Comparison of ENCODE assay signal across 8 cellular contexts in genomic region chr7:28481131-28481926, GRCh38.
DNase-seq lines count a peak whose midpoint lies in the region; ATAC-seq, FAIRE-seq and TF ChIP-seq lines count a peak whose summit lies in the region.

No MANE protein-coding gene starts in this region.

- FAIRE-seq in HepG2 (lab: Jason Lieb, UNC) (no peak), GM12878 (lab: Jason Lieb, UNC) (peak; percentile 56)

- no peak overlapping the region for H3K4me3 ChIP-seq in HepG2 (replicated peaks in 1 of 3; ENCODE audit: insufficient read depth in 1 of 3, low read depth in 2 of 3, low read length in 3 of 3)
- H3K4me3 ChIP-seq in right lobe of liver: no peak overlapping the region
- H3K4me3 ChIP-seq in GM12878: no peak overlapping the region

- CTCF ChIA-PET in HepG2 (lab: Yijun Ruan, JAX; ENCODE audit: low intra/inter-chr PET ratio, low total read pairs) (no interaction called here), GM12878 (lab: Yijun Ruan, JAX) (interaction anchor here (0.7 to 5.4 kb wide), 9 partner anchors 20 to 141 kb away, joined by 3 to 48 read pairs (median 4); partner anchors contain the start of gene CREB5)

- ATAC-seq in HepG2 (no peak), right lobe of liver (no peak), HG03060 (IDR thresholded peaks at IDR 0.05; ENCODE audit: low read depth, unreplicated experiment) (peak; percentile 53), GM12878 (peak; percentile 63)

- BruUV-seq in HepG2 (replicated peaks; lab: Mats Ljungman, UMichigan) (no TSS peak), GM12878 (replicated peaks; lab: Mats Ljungman, UMichigan) (TSS peak; percentile 92)

- in situ Hi-C loops in HepG2 (cut with HindIII; ENCODE audit: extremely low pct_ligation_motif_present, low pct_unique_long_range_greater_than_20kb) (no loop called here), GM12878 (cut with MboI) (loop anchor here (5.0 kb wide), 1 partner anchor 51 kb away; no protein-coding TSS in a partner anchor)

- H3K9ac ChIP-seq in HepG2 (ENCODE audit: insufficient read depth, low read depth, low read length) (no peak overlapping the region), GM12878 (ENCODE audit: control insufficient read depth, insufficient read depth, low read length) (no peak overlapping the region)

- peaks cover 8% of the 10 kb centered on the region for H3K4me1 Mint-ChIP-seq in activated naive CD8-positive, alpha-beta T cell treated with anti-CD3 and anti-CD28 coated beads for 36 hours

- no peaks in the 10 kb centered on the region for H3K36me3 Mint-ChIP-seq in activated naive CD8-positive, alpha-beta T cell treated with anti-CD3 and anti-CD28 coated beads for 36 hours

- TF ChIP-seq RAD21 in HepG2 (CRISPR knock-in tag; IDR thresholded peaks at IDR 0.05) (no peak), GM12878 (IDR thresholded peaks at IDR 0.05; ENCODE audit: insufficient read depth, low read depth, low read length) (peak; percentile 26)

- H3K27ac ChIP-seq in HepG2 (ENCODE audit: extremely low read length, insufficient read depth, low read length): no peak overlapping the region
- no peak overlapping the region for H3K27ac ChIP-seq in right lobe of liver
- peak overlapping the region; percentile 72 for H3K27ac ChIP-seq in GM12878 (ENCODE audit: control insufficient read depth, insufficient read depth)

- H4K20me1 ChIP-seq in HepG2 (ENCODE audit: insufficient read depth, low read length) (no peaks in the 10 kb centered on the region), GM12878 (ENCODE audit: control insufficient read depth, insufficient read depth) (no peaks in the 10 kb centered on the region)

- H3K9me3 ChIP-seq in HepG2 (ENCODE audit: low read length): no peaks in the 10 kb centered on the region
- H3K9me3 ChIP-seq in right lobe of liver: no peaks in the 10 kb centered on the region
- no peaks in the 10 kb centered on the region for H3K9me3 ChIP-seq in GM12878 (replicated peaks; ENCODE audit: control insufficient read depth, insufficient read depth, low read length)

- no peak overlapping the region for H3K27ac Mint-ChIP-seq in activated naive CD8-positive, alpha-beta T cell treated with anti-CD3 and anti-CD28 coated beads for 36 hours

- H2AFZ ChIP-seq in HepG2 (ENCODE audit: low read length): no peak overlapping the region
- no peak overlapping the region for H2AFZ ChIP-seq in GM12878 (ENCODE audit: control insufficient read depth, low read depth, low read length)

- 26% methylated on average over 7 of the region's 7 CpGs for WGBS in HepG2 (ENCODE audit: low lambda C conversion rate)
- WGBS in right lobe of liver (ENCODE audit: insufficient coverage, low coverage, low lambda C conversion rate, missing lambda C conversion rate): 41% methylated on average over 7 of the region's 7 CpGs
- 14% methylated on average over 7 of the region's 7 CpGs for WGBS in GM12878 (ENCODE audit: insufficient coverage, insufficient replicate concordance, low lambda C conversion rate, missing lambda C conversion rate)

- TF ChIP-seq EP300 in HepG2 (IDR thresholded peaks at IDR 0.05; ENCODE audit: low read depth in 2 of 2, low read length in 2 of 2): no peak
- TF ChIP-seq EP300 in HepG2 (CRISPR knock-in tag; IDR thresholded peaks at IDR 0.05; ENCODE audit: borderline replicate concordance): no peak
- TF ChIP-seq EP300 in GM12878 (IDR thresholded peaks at IDR 0.05; ENCODE audit: borderline replicate concordance in 1 of 2, control insufficient read depth in 1 of 2, low read depth in 2 of 2, low read length in 2 of 2): peak; percentile 88 to 94

- H3K27me3 Mint-ChIP-seq in activated naive CD8-positive, alpha-beta T cell treated with anti-CD3 and anti-CD28 coated beads for 36 hours: peaks cover 10% of the 10 kb centered on the region

- intact Hi-C loops in HepG2 (cut with micrococcal nuclease; ENCODE audit: unreplicated experiment) (no loop called here), right lobe of liver (cut with DNase I) (no loop called here), GM12878 (cut with micrococcal nuclease; ENCODE audit: unreplicated experiment) (loop anchor here (1.0 to 10.0 kb wide), 4 partner anchors 41 to 371 kb away; no protein-coding TSS in a partner anchor)

- H3K36me3 ChIP-seq in HepG2 (replicated peaks in 1 of 2; ENCODE audit: control insufficient read depth in 1 of 2, insufficient read depth in 2 of 2, low read length in 2 of 2) (no peaks in the 10 kb centered on the region), right lobe of liver (no peaks in the 10 kb centered on the region), GM12878 (ENCODE audit: control insufficient read depth in 2 of 2, insufficient read depth in 2 of 2, low read length in 1 of 2) (no peaks in the 10 kb centered on the region)

- no peak overlapping the region for H3K4me2 ChIP-seq in HepG2 (ENCODE audit: low read depth, low read length)
- peak overlapping the region; percentile 64 for H3K4me2 ChIP-seq in GM12878 (ENCODE audit: control insufficient read depth, insufficient read depth)

- no peaks in the 10 kb centered on the region; a peak in 1 of 5 replicates for H3K27me3 ChIP-seq in HepG2 (ENCODE audit: control insufficient read depth in 1 of 2, insufficient read depth in 2 of 2, low read length in 2 of 2)
- no peaks in the 10 kb centered on the region for H3K27me3 ChIP-seq in right lobe of liver
- H3K27me3 ChIP-seq in GM12878 (replicated peaks in 1 of 2; ENCODE audit: control insufficient read depth in 2 of 2, insufficient read depth in 2 of 2, low read length in 1 of 2): no peaks in the 10 kb centered on the region

- SMC1A ChIA-PET in GM12878 (lab: Charles Lee; ENCODE audit: uncharacterized antibody, unreplicated experiment): interaction anchor here (0.8 to 11.7 kb wide), 29 partner anchors 12 to 336 kb away, joined by 3 to 177 read pairs (median 6); partner anchors contain the start of gene CREB5

- POLR2A ChIA-PET in HepG2 (lab: Yijun Ruan, JAX) (no interaction called here), GM12878 (lab: Charles Lee) (interaction anchor here (0.8 to 5.4 kb wide), 10 partner anchors 16 to 140 kb away, joined by 3 to 81 read pairs (median 8); partner anchors contain the start of gene CREB5)

- no peak for TF ChIP-seq POLR2A in HepG2 (IDR thresholded peaks at IDR 0.05; ENCODE audit: insufficient read depth in 1 of 2, low read depth in 2 of 2, low read length in 2 of 2)
- TF ChIP-seq POLR2A in right lobe of liver (IDR thresholded peaks at IDR 0.05): no peak
- no peak for TF ChIP-seq POLR2A in GM12878 (IDR thresholded peaks at IDR 0.05; ENCODE audit: low read depth, low read length)

- no peak for DNase-seq in HepG2 (ENCODE audit: low spot score)
- no peak for DNase-seq in right lobe of liver
- DNase-seq in GM12878 (ENCODE audit: low read depth, low spot score): peak; percentile 85
- DNase-seq in stromal cell of bone marrow (ENCODE audit: low read depth): peak; percentile 67
- no peak for DNase-seq in activated effector memory CD4-positive, alpha-beta T cell treated with anti-CD3 and anti-CD28 coated beads, Interleukin-2, amount 50 U/mL, for 16 hours
- DNase-seq in NK-92 (lab: John Stamatoyannopoulos, UW; ENCODE audit: unreplicated experiment): no peak
- DNase-seq in activated naive CD8-positive, alpha-beta T cell treated with anti-CD3 and anti-CD28 coated beads for 36 hours: no peak

- RAD21 ChIA-PET in GM12878 (lab: Charles Lee; ENCODE audit: unreplicated experiment): interaction anchor here (0.7 to 7.4 kb wide), 17 partner anchors 9 to 141 kb away, joined by 3 to 192 read pairs (median 6); partner anchors contain the start of gene CREB5

- no peaks in the 10 kb centered on the region for H3K4me1 ChIP-seq in HepG2 (ENCODE audit: insufficient read depth, low read length)
- no peaks in the 10 kb centered on the region for H3K4me1 ChIP-seq in right lobe of liver
- H3K4me1 ChIP-seq in GM12878 (ENCODE audit: control insufficient read depth, insufficient read depth, low read length): peaks cover 41% of the 10 kb centered on the region

- no peak overlapping the region for H3K4me3 Mint-ChIP-seq in activated naive CD8-positive, alpha-beta T cell treated with anti-CD3 and anti-CD28 coated beads for 36 hours

- H3K79me2 ChIP-seq in HepG2 (ENCODE audit: insufficient read depth, low read length): no peaks in the 10 kb centered on the region
- no peaks in the 10 kb centered on the region for H3K79me2 ChIP-seq in GM12878 (ENCODE audit: control insufficient read depth, insufficient read depth, low read length)

- TF ChIP-seq CTCF in HepG2 (CRISPR knock-in tag; IDR thresholded peaks at IDR 0.05) (no peak), right lobe of liver (IDR thresholded peaks at IDR 0.05) (no peak), GM12878 (IDR thresholded peaks at IDR 0.05 in 2 of 3, conservative IDR thresholded peaks at IDR 0.05 in 1 of 3; ENCODE audit: control insufficient read depth in 2 of 3, extremely low read depth in 1 of 3, insufficient read depth in 1 of 3, low read depth in 3 of 3, low read length in 3 of 3) (no peak)

- no peaks in the 10 kb centered on the region for H3K9me3 Mint-ChIP-seq in activated naive CD8-positive, alpha-beta T cell treated with anti-CD3 and anti-CD28 coated beads for 36 hours

TF ChIP-seq in HepG2, 621 proteins besides CTCF, POLR2A, EP300 and RAD21:
- TF ChIP-seq CEBPB (IDR thresholded peaks at IDR 0.05; ENCODE audit: borderline replicate concordance, low read depth, low read length) (peak; percentile 55; the same call in 1 of the 2 replicates), ZNF563 (CRISPR knock-in tag; IDR thresholded peaks at IDR 0.05) (no peak), NPAS2 (CRISPR knock-in tag; IDR thresholded peaks at IDR 0.05; ENCODE audit: borderline replicate concordance) (no peak)
TF ChIP-seq in HepG2: peak in this region for 1.

TF ChIP-seq in GM12878, 131 proteins besides CTCF, POLR2A, EP300 and RAD21 (continues in another document):
- TF ChIP-seq SIN3A (IDR thresholded peaks at IDR 0.05; ENCODE audit: low read depth, low read length) (no peak), CREM (IDR thresholded peaks at IDR 0.05; ENCODE audit: low read depth) (peak; percentile 90), MXI1 (IDR thresholded peaks at IDR 0.05; ENCODE audit: low read depth, low read length) (0 out of 2 replicates have a peak, but pooled peaks have one; percentile 29), BCL11A (IDR thresholded peaks at IDR 0.05; ENCODE audit: low read depth, low read length) (peak; percentile 95), PBX3 (IDR thresholded peaks at IDR 0.05; ENCODE audit: insufficient replicate concordance, low read depth, low read length) (peak; percentile 62), PAX8 (IDR thresholded peaks at IDR 0.05) (no peak), SMC3 (IDR thresholded peaks at IDR 0.05; ENCODE audit: borderline replicate concordance, low read length) (peak; percentile 24; the same call in 1 of the 2 replicates)

Comparison
In these comparisons a context has a peak if more than half of its experiments do, and no peak if none do; other contexts are left out.
1. ATAC-seq: peak in HG03060 (single experiment) and GM12878 (single experiment); none in HepG2 (single experiment) and right lobe of liver (0 of 4).
2. DNase-seq: peak in GM12878 (single experiment) and stromal cell of bone marrow (single experiment); none in HepG2 (single experiment), right lobe of liver (0 of 3), activated effector memory CD4-positive, alpha-beta T cell treated with anti-CD3 and anti-CD28 coated beads, Interleukin-2, amount 50 U/mL, for 16 hours (single experiment), NK-92 (single experiment) and activated naive CD8-positive, alpha-beta T cell treated with anti-CD3 and anti-CD28 coated beads for 36 hours (single experiment).
3. Of the 75 proteins assayed by ChIP-seq in both HepG2 and GM12878: peak only in HepG2: none; only in GM12878: ATF2, ATF7, BCL3, BHLHE40, CBFB, CBX5 and 31 more; in both: none; in neither: 35; mixed calls (peak in some experiments, not most) for 3.